Comparison of ENCODE assay signal across 2 cellular contexts in the genomic region with DNA sequence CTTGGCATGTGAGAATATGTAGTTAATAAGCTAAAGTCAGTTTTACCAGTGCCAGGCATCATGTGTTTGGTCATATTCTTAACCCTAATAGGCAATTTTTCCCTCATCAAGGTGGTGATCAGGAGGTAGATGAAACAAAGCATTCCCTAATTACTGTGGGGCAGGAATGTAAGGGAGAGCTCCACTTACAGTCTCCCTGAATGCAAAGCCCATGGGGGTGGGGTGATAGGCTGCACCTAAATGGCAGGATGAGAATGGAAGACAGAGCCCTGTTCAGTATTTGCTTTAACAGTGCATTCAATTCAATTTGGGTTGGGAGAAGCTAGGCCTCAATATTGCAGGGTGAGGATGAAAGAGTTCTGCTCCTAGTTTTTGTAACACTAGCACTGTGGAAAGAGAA.
TF ChIP-seq lines count a peak whose summit lies in the region.

No MANE protein-coding gene starts in this region.

TF ChIP-seq in H1, 55 proteins besides CTCF, POLR2A, EP300 and RAD21:
- TF ChIP-seq HDAC6 (IDR thresholded peaks at IDR 0.05; ENCODE audit: low read depth, low read length) (no peak), TEAD4 (IDR thresholded peaks at IDR 0.05; ENCODE audit: low read depth, low read length) (peak; percentile 88), SP1 (IDR thresholded peaks at IDR 0.05; ENCODE audit: low read depth, low read length) (peak; percentile 46; the same call in 1 of the 2 replicates), CBX5 (IDR thresholded peaks at IDR 0.05; ENCODE audit: low read depth, low read length) (no peak)
TF ChIP-seq in H1: peak in this region for 2.

TF ChIP-seq in HepG2, 621 proteins besides CTCF, POLR2A, EP300 and RAD21:
- TF ChIP-seq BHLHE40 (IDR thresholded peaks at IDR 0.05; ENCODE audit: low read length) (no peak), ERF (CRISPR knock-in tag; IDR thresholded peaks at IDR 0.05) (no peak), ZNF747 (CRISPR knock-in tag; IDR thresholded peaks at IDR 0.05; ENCODE audit: borderline replicate concordance) (no peak), ZNF496 (CRISPR knock-in tag; IDR thresholded peaks at IDR 0.05; ENCODE audit: insufficient replicate concordance) (no peak), PITX1 (CRISPR knock-in tag; IDR thresholded peaks at IDR 0.05) (no peak), SIN3A (IDR thresholded peaks at IDR 0.05; ENCODE audit: borderline replicate concordance, low read depth, low read length) (no peak), RARA (CRISPR knock-in tag; IDR thresholded peaks at IDR 0.05) (no peak), YEATS2 (CRISPR knock-in tag; IDR thresholded peaks at IDR 0.05; ENCODE audit: borderline replicate concordance) (no peak), CHD2 (IDR thresholded peaks at IDR 0.05; ENCODE audit: low read depth, low read length) (no peak), PRMT3 (CRISPR knock-in tag; IDR thresholded peaks at IDR 0.05; ENCODE audit: borderline replicate concordance, low read depth) (no peak)
- TF ChIP-seq, protein P1, sequence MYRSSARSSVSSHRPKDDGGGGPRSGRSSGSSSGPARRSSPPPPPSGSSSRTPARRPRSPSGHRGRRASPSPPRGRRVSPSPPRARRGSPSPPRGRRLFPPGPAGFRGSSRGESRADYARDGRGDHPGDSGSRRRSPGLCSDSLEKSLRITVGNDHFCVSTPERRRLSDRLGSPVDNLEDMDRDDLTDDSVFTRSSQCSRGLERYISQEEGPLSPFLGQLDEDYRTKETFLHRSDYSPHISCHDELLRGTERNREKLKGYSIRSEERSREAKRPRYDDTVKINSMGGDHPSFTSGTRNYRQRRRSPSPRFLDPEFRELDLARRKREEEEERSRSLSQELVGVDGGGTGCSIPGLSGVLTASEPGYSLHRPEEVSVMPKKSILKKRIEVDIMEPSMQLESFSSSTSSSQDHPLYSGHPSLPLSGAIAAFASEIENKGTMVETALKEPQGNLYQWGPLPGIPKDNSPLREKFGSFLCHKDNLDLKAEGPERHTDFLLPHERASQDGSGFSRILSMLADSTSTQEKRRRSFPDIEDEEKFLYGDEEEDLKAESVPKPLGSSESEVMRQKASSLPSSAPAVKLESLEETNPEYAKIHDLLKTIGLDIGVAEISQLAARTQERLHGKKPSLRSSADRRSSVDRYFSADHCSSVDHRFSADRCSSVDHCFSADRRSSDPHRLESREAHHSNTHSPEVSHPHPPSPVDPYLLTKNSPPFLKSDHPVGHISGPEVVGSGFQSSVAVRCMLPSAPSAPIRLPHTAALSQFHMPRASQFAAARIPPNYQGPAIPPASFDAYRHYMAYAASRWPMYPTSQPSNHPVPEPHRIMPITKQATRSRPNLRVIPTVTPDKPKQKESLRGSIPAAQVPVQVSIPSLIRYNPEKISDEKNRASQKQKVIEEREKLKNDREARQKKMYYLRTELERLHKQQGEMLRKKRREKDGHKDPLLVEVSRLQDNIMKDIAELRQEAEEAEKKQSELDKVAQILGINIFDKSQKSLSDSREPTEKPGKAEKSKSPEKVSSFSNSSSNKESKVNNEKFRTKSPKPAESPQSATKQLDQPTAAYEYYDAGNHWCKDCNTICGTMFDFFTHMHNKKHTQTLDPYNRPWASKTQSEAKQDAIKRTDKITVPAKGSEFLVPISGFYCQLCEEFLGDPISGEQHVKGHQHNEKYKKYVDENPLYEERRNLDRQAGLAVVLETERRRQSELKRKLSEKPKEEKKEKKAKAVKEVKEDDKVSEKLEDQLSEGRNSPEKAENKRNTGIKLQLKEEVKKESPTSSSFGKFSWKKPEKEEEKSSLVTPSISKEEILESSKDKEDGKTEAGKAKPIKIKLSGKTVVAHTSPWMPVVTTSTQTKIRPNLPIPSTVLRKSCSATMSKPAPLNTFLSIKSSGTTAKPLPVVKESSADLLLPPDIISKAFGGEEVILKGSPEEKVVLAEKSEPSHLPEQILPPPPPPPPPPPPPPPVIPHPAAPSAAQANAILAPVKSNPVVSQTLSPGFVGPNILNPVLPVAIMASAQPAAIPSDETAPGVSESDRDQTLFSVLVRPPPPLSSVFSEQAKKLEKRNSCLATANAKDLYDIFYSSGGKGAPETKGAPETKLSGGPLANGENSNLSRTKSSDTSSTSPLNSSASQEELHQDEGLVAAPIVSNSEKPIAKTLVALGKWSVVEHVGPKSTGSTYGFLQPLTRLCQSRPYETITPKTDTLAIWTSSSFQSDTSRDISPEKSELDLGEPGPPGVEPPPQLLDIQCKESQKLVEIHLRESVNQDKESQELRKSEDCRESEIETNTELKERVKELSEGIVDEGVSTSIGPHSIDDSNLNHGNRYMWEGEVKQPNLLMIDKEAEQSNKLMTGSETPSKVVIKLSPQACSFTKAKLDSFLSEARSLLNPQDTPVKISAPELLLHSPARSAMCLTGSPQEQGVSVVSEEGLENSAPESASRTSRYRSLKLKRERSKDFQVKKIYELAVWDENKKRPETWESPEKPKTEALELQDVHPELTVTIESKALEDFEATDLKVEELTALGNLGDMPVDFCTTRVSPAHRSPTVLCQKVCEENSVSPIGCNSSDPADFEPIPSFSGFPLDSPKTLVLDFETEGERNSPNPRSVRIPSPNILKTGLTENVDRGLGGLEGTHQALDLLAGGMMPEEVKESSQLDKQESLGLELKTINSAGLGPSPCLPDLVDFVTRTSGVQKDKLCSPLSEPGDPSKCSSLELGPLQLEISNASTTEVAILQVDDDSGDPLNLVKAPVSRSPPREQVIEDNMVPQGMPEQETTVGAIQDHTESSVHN (CRISPR knock-in tag; IDR thresholded peaks at IDR 0.05), result no peak
